Comparison of ENCODE assay signal across 1 cellular context in the genomic region with DNA sequence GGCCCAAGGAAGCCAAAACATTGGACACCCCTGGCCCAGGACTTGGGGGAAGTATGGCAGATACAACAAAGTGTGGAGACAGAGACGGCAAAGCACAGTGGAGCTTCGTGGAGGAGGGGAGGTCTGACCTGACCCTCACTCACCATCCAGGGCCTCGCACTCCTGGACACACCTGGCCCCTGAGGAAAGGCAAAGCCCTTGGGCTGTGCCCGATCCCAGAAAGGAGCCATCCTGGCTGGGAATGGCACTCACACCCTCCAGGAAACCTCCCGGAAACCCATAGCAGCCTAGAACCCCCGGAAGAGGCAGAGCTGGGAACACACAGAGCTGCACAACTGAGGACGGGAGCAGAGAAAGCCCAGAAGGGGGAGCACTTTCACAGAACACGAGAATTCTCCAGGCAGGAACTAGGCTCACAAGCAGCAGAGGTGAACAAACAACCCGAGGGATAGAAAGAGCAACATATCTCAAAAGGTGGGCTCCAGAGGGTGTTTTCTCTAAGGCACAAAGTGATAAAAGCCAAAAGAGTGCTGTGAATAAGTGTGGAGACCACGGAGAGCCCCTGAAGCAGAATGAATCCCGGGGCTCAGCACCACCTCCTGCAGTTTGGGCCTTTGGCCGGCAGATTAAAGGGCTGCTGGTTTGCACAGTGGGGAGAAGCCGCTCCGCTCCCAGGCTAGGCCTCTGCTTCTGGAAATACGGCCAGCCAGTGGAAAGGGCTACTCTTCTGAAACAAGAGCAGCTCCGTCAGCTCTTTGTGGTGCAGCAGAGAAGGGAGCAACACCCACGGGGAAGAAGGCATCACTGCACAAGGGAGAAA.
A peak's percentile ranks its signal among the peaks of the same experiment; 100 is the strongest.
TF ChIP-seq lines count a peak whose summit lies in the region.

No MANE protein-coding gene starts in this region.

TF ChIP-seq in HepG2, 621 proteins besides CTCF, POLR2A, EP300 and RAD21 (continued from another document):
- TF ChIP-seq, protein P1, sequence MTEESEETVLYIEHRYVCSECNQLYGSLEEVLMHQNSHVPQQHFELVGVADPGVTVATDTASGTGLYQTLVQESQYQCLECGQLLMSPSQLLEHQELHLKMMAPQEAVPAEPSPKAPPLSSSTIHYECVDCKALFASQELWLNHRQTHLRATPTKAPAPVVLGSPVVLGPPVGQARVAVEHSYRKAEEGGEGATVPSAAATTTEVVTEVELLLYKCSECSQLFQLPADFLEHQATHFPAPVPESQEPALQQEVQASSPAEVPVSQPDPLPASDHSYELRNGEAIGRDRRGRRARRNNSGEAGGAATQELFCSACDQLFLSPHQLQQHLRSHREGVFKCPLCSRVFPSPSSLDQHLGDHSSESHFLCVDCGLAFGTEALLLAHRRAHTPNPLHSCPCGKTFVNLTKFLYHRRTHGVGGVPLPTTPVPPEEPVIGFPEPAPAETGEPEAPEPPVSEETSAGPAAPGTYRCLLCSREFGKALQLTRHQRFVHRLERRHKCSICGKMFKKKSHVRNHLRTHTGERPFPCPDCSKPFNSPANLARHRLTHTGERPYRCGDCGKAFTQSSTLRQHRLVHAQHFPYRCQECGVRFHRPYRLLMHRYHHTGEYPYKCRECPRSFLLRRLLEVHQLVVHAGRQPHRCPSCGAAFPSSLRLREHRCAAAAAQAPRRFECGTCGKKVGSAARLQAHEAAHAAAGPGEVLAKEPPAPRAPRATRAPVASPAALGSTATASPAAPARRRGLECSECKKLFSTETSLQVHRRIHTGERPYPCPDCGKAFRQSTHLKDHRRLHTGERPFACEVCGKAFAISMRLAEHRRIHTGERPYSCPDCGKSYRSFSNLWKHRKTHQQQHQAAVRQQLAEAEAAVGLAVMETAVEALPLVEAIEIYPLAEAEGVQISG (CRISPR knock-in tag; IDR thresholded peaks at IDR 0.05): no peak
- TF ChIP-seq XRCC5 (optimal IDR thresholded peaks at IDR 0.05; ENCODE audit: low read length): peak; percentile 29
- no peak for TF ChIP-seq MAZ (IDR thresholded peaks at IDR 0.05; ENCODE audit: borderline replicate concordance, low read depth, low read length)
- 0 out of 2 replicates have a peak, but pooled peaks have one; percentile 23 for TF ChIP-seq MAZ (CRISPR knock-in tag; IDR thresholded peaks at IDR 0.05; ENCODE audit: low read depth)
